8 cellular contexts compared by ENCODE assay signal in genomic region chr16:4475880-4476790, GRCh38. TPM values are rescaled to one million over a fixed set of nuclear protein-coding genes. Genes with fewer than 3 reads are reported as not detected.
A peak's percentile ranks its signal among the peaks of the same experiment; 100 is the strongest.
DNase-seq lines count a peak whose midpoint lies in the region; ATAC-seq and TF ChIP-seq lines count a peak whose summit lies in the region.

Gene HMOX2 (plus strand): TSS chr16:4476398. CDS start chr16:4505525, 29,127 bp downstream.

- no peaks in the 10 kb centered on the region for H3K9me3 Mint-ChIP-seq in activated naive CD8-positive, alpha-beta T cell treated with anti-CD3 and anti-CD28 coated beads, Interleukin-2, amount 50 U/mL, for 24 hours
- peaks cover 3% of the 10 kb centered on the region for H3K9me3 Mint-ChIP-seq in type B pancreatic cell

- H3K4me1 ChIP-seq in cardiac muscle cell (ENCODE audit: low read depth): peaks cover 3% of the 10 kb centered on the region

- no peaks in the 10 kb centered on the region for H3K27me3 ChIP-seq in cardiac muscle cell

- H3K36me3 ChIP-seq in cardiac muscle cell: no peaks in the 10 kb centered on the region

- peak within 1 kb of the TSS; percentile 87 for H3K4me3 Mint-ChIP-seq in activated naive CD8-positive, alpha-beta T cell treated with anti-CD3 and anti-CD28 coated beads, Interleukin-2, amount 50 U/mL, for 24 hours
- peak within 1 kb of the TSS; percentile 84 for H3K4me3 Mint-ChIP-seq in type B pancreatic cell

- H3K27me3 Mint-ChIP-seq in activated naive CD8-positive, alpha-beta T cell treated with anti-CD3 and anti-CD28 coated beads, Interleukin-2, amount 50 U/mL, for 24 hours: no peaks in the 10 kb centered on the region
- no peaks in the 10 kb centered on the region for H3K27me3 Mint-ChIP-seq in type B pancreatic cell

- H3K27ac ChIP-seq in cardiac muscle cell: peak within 1 kb of the TSS; percentile 81

- H3K4me1 Mint-ChIP-seq in activated naive CD8-positive, alpha-beta T cell treated with anti-CD3 and anti-CD28 coated beads, Interleukin-2, amount 50 U/mL, for 24 hours: peaks cover 48% of the 10 kb centered on the region
- peaks cover 26% of the 10 kb centered on the region for H3K4me1 Mint-ChIP-seq in type B pancreatic cell (ENCODE audit: unreplicated experiment)

- DNase-seq in NCI-H1105 treated with DMSO at 0.1 percent for 48 hours (lab: John Stamatoyannopoulos, UW): peak; percentile 79
- DNase-seq in SW 1271 (lab: John Stamatoyannopoulos, UW): peak; percentile 74 to 83
- DNase-seq in activated naive CD8-positive, alpha-beta T cell treated with anti-CD3 and anti-CD28 coated beads, Interleukin-2, amount 50 U/mL, for 24 hours: peak; percentile 95
- peak; percentile 93 to 95 for DNase-seq in cardiac muscle cell (ENCODE audit: low read depth in 1 of 2, low spot score in 1 of 2)
- peak; percentile 94 for DNase-seq in pons (ENCODE audit: low spot score)
- DNase-seq in type B pancreatic cell (ENCODE audit: extremely low spot score, unreplicated experiment): peak; percentile 94

- peak; percentile 87 for ATAC-seq in HG02678 (IDR thresholded peaks at IDR 0.05; ENCODE audit: unreplicated experiment)
- peak; percentile 87 for ATAC-seq in activated naive CD8-positive, alpha-beta T cell treated with anti-CD3 and anti-CD28 coated beads, Interleukin-2, amount 50 U/mL, for 24 hours

- peaks cover 14% of the 10 kb centered on the region for H3K36me3 Mint-ChIP-seq in activated naive CD8-positive, alpha-beta T cell treated with anti-CD3 and anti-CD28 coated beads, Interleukin-2, amount 50 U/mL, for 24 hours (ENCODE audit: low read depth)
- H3K36me3 Mint-ChIP-seq in type B pancreatic cell: peaks cover 3% of the 10 kb centered on the region

- H3K9me3 ChIP-seq in cardiac muscle cell (ENCODE audit: low read depth): no peaks in the 10 kb centered on the region

- TF ChIP-seq CTCF in GM12873 (IDR thresholded peaks at IDR 0.05; ENCODE audit: insufficient read depth, low read depth, low read length, missing control alignments) (peak; percentile 53), cardiac muscle cell (IDR thresholded peaks at IDR 0.05; ENCODE audit: low read depth, low read length) (peak; percentile 50), type B pancreatic cell (conservative IDR thresholded peaks at IDR 0.05) (peak; percentile 54)

- peak within 1 kb of the TSS; percentile 89 for H3K4me3 ChIP-seq in cardiac muscle cell

- H3K27ac Mint-ChIP-seq in activated naive CD8-positive, alpha-beta T cell treated with anti-CD3 and anti-CD28 coated beads, Interleukin-2, amount 50 U/mL, for 24 hours: peak within 1 kb of the TSS; percentile 93
- H3K27ac Mint-ChIP-seq in type B pancreatic cell: peak within 1 kb of the TSS; percentile 97

RNA-seq across cellular contexts. Expression of gene HMOX2, which starts in this region (rescaled TPM):
- 61.5 and 69.8 TPM in 2 replicates for total RNA-seq in cardiac muscle cell
- polyA plus RNA-seq in cardiac muscle cell: 83.7 and 101 TPM in 2 replicates
- total RNA-seq in type B pancreatic cell (ENCODE audit: low replicate concordance): 37.8 and 46.2 TPM in 2 replicates

Comparison
In these comparisons a context has a peak if more than half of its experiments do, and no peak if none do; other contexts are left out.
1. Peak in every context shown above with its lines: DNase-seq, ATAC-seq, H3K4me3 ChIP-seq and H3K27ac ChIP-seq.